In the genomic region with DNA sequence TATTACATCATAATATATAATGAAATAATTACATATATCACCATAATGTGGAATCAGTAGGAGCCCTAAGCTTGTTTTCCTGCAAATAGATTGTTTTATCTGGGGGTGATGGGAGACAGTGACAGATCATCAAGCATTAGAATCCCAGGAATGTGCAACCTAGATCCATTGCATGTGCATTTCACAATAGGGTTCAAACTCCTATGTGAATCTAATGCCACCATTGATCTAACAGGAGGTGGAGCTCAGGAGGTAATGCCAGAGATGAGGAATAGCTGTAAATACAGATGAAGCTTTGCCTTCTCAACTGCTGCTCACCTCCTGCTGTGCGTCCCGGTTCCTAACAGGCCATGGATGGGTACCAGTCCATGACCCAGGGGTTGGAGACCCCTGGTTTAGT, we compare ENCODE assay signal across 2 cellular contexts.
TF ChIP-seq lines count a peak whose summit lies in the region.

No MANE protein-coding gene starts in this region.

TF ChIP-seq in GM23338, 12 proteins besides CTCF, POLR2A, EP300 and RAD21 (continued from another document):
- TF ChIP-seq ZNF331 (CRISPR knock-in tag; IDR thresholded peaks at IDR 0.05; ENCODE audit: low read depth) (no peak), CREB1 (CRISPR knock-in tag; IDR thresholded peaks at IDR 0.05; ENCODE audit: low read depth) (no peak)
TF ChIP-seq in GM23338: peak in this region for 0.

TF ChIP-seq in HepG2, 621 proteins besides CTCF, POLR2A, EP300 and RAD21 (continued from another document and continues in another):
- TF ChIP-seq, protein P1, sequence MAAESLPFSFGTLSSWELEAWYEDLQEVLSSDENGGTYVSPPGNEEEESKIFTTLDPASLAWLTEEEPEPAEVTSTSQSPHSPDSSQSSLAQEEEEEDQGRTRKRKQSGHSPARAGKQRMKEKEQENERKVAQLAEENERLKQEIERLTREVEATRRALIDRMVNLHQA (CRISPR knock-in tag; IDR thresholded peaks at IDR 0.05), result peak; percentile 76; the same call in 1 of the 2 replicates
- TF ChIP-seq SMC3 (IDR thresholded peaks at IDR 0.05; ENCODE audit: low read length), result peak; percentile 15; the same call in 1 of the 2 replicates
- peak; percentile 44; the same call in 1 of the 2 replicates for TF ChIP-seq ZMYM4 (CRISPR knock-in tag; IDR thresholded peaks at IDR 0.05)
- TF ChIP-seq ZNF605 (CRISPR knock-in tag; IDR thresholded peaks at IDR 0.05), result no peak
- TF ChIP-seq JUND (CRISPR knock-in tag; IDR thresholded peaks at IDR 0.05), result no peak
- no peak for TF ChIP-seq PHB2 (IDR thresholded peaks at IDR 0.05; ENCODE audit: partially characterized antibody)
- TF ChIP-seq NFYC (CRISPR knock-in tag; IDR thresholded peaks at IDR 0.05), result no peak
- TF ChIP-seq PHF21A (CRISPR knock-in tag; IDR thresholded peaks at IDR 0.05), result no peak
- no peak for TF ChIP-seq MAFG (CRISPR knock-in tag; IDR thresholded peaks at IDR 0.05)
- TF ChIP-seq JUN (CRISPR knock-in tag; IDR thresholded peaks at IDR 0.05), result no peak
- peak in 1 of 2 experiments; percentile 3; a peak in 1 of 4 replicates for TF ChIP-seq MAFK (conservative IDR thresholded peaks at IDR 0.05 in 1 of 2, IDR thresholded peaks at IDR 0.05 in 1 of 2; ENCODE audit: low read length in 2 of 2)
- no peak for TF ChIP-seq SRSF4 (IDR thresholded peaks at IDR 0.05; ENCODE audit: low read depth, low read length, poor library complexity, severe bottlenecking)
- TF ChIP-seq ZNF350 (CRISPR knock-in tag; IDR thresholded peaks at IDR 0.05; ENCODE audit: borderline replicate concordance, low read depth), result no peak
- TF ChIP-seq KAT2B (IDR thresholded peaks at IDR 0.05; ENCODE audit: borderline replicate concordance, low read depth, low read length), result no peak
- no peak for TF ChIP-seq MTA1 (CRISPR knock-in tag; IDR thresholded peaks at IDR 0.05; ENCODE audit: borderline replicate concordance)
- TF ChIP-seq, protein P2, sequence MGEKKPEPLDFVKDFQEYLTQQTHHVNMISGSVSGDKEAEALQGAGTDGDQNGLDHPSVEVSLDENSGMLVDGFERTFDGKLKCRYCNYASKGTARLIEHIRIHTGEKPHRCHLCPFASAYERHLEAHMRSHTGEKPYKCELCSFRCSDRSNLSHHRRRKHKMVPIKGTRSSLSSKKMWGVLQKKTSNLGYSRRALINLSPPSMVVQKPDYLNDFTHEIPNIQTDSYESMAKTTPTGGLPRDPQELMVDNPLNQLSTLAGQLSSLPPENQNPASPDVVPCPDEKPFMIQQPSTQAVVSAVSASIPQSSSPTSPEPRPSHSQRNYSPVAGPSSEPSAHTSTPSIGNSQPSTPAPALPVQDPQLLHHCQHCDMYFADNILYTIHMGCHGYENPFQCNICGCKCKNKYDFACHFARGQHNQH (CRISPR knock-in tag; IDR thresholded peaks at IDR 0.05), result no peak
- no peak for TF ChIP-seq ZNF382 (CRISPR knock-in tag; IDR thresholded peaks at IDR 0.05; ENCODE audit: borderline replicate concordance)
- TF ChIP-seq NR2F2 (IDR thresholded peaks at IDR 0.05; ENCODE audit: borderline replicate concordance, low read depth), result no peak
- TF ChIP-seq NFIC (IDR thresholded peaks at IDR 0.05; ENCODE audit: low read length), result no peak
- TF ChIP-seq, protein P3, sequence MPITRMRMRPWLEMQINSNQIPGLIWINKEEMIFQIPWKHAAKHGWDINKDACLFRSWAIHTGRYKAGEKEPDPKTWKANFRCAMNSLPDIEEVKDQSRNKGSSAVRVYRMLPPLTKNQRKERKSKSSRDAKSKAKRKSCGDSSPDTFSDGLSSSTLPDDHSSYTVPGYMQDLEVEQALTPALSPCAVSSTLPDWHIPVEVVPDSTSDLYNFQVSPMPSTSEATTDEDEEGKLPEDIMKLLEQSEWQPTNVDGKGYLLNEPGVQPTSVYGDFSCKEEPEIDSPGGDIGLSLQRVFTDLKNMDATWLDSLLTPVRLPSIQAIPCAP (CRISPR knock-in tag; IDR thresholded peaks at IDR 0.05; ENCODE audit: low read depth), result no peak
- TF ChIP-seq TBP (CRISPR knock-in tag; IDR thresholded peaks at IDR 0.05), result no peak
- peak; percentile 87 for TF ChIP-seq CEBPG (CRISPR knock-in tag; IDR thresholded peaks at IDR 0.05)
- no peak for TF ChIP-seq ZNF143 (CRISPR knock-in tag; IDR thresholded peaks at IDR 0.05)
- TF ChIP-seq, protein P4, sequence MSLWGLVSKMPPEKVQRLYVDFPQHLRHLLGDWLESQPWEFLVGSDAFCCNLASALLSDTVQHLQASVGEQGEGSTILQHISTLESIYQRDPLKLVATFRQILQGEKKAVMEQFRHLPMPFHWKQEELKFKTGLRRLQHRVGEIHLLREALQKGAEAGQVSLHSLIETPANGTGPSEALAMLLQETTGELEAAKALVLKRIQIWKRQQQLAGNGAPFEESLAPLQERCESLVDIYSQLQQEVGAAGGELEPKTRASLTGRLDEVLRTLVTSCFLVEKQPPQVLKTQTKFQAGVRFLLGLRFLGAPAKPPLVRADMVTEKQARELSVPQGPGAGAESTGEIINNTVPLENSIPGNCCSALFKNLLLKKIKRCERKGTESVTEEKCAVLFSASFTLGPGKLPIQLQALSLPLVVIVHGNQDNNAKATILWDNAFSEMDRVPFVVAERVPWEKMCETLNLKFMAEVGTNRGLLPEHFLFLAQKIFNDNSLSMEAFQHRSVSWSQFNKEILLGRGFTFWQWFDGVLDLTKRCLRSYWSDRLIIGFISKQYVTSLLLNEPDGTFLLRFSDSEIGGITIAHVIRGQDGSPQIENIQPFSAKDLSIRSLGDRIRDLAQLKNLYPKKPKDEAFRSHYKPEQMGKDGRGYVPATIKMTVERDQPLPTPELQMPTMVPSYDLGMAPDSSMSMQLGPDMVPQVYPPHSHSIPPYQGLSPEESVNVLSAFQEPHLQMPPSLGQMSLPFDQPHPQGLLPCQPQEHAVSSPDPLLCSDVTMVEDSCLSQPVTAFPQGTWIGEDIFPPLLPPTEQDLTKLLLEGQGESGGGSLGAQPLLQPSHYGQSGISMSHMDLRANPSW (CRISPR knock-in tag; IDR thresholded peaks at IDR 0.05; ENCODE audit: borderline replicate concordance), result no peak
- peak; percentile 85 for TF ChIP-seq HNF4A (CRISPR knock-in tag; IDR thresholded peaks at IDR 0.05)
- TF ChIP-seq PAWR (CRISPR knock-in tag; IDR thresholded peaks at IDR 0.05; ENCODE audit: borderline replicate concordance), result no peak
- TF ChIP-seq, protein P5, sequence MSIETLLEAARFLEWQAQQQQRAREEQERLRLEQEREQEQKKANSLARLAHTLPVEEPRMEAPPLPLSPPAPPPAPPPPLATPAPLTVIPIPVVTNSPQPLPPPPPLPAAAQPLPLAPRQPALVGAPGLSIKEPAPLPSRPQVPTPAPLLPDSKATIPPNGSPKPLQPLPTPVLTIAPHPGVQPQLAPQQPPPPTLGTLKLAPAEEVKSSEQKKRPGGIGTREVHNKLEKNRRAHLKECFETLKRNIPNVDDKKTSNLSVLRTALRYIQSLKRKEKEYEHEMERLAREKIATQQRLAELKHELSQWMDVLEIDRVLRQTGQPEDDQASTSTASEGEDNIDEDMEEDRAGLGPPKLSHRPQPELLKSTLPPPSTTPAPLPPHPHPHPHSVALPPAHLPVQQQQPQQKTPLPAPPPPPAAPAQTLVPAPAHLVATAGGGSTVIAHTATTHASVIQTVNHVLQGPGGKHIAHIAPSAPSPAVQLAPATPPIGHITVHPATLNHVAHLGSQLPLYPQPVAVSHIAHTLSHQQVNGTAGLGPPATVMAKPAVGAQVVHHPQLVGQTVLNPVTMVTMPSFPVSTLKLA (IDR thresholded peaks at IDR 0.05), result no peak
- TF ChIP-seq, protein P6, sequence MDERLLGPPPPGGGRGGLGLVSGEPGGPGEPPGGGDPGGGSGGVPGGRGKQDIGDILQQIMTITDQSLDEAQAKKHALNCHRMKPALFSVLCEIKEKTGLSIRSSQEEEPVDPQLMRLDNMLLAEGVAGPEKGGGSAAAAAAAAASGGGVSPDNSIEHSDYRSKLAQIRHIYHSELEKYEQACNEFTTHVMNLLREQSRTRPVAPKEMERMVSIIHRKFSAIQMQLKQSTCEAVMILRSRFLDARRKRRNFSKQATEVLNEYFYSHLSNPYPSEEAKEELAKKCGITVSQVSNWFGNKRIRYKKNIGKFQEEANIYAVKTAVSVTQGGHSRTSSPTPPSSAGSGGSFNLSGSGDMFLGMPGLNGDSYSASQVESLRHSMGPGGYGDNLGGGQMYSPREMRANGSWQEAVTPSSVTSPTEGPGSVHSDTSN (CRISPR knock-in tag; IDR thresholded peaks at IDR 0.05), result no peak
- no peak for TF ChIP-seq ZNF510 (CRISPR knock-in tag; IDR thresholded peaks at IDR 0.05; ENCODE audit: low read depth)
- no peak for TF ChIP-seq PTBP1 (IDR thresholded peaks at IDR 0.05; ENCODE audit: low read depth, low read length, poor library complexity, severe bottlenecking)
- no peak for TF ChIP-seq ZNF674 (CRISPR knock-in tag; IDR thresholded peaks at IDR 0.05; ENCODE audit: low read depth)
- TF ChIP-seq, protein P7, sequence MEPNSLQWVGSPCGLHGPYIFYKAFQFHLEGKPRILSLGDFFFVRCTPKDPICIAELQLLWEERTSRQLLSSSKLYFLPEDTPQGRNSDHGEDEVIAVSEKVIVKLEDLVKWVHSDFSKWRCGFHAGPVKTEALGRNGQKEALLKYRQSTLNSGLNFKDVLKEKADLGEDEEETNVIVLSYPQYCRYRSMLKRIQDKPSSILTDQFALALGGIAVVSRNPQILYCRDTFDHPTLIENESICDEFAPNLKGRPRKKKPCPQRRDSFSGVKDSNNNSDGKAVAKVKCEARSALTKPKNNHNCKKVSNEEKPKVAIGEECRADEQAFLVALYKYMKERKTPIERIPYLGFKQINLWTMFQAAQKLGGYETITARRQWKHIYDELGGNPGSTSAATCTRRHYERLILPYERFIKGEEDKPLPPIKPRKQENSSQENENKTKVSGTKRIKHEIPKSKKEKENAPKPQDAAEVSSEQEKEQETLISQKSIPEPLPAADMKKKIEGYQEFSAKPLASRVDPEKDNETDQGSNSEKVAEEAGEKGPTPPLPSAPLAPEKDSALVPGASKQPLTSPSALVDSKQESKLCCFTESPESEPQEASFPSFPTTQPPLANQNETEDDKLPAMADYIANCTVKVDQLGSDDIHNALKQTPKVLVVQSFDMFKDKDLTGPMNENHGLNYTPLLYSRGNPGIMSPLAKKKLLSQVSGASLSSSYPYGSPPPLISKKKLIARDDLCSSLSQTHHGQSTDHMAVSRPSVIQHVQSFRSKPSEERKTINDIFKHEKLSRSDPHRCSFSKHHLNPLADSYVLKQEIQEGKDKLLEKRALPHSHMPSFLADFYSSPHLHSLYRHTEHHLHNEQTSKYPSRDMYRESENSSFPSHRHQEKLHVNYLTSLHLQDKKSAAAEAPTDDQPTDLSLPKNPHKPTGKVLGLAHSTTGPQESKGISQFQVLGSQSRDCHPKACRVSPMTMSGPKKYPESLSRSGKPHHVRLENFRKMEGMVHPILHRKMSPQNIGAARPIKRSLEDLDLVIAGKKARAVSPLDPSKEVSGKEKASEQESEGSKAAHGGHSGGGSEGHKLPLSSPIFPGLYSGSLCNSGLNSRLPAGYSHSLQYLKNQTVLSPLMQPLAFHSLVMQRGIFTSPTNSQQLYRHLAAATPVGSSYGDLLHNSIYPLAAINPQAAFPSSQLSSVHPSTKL (CRISPR knock-in tag; IDR thresholded peaks at IDR 0.05), result peak; percentile 68
- no peak for TF ChIP-seq ZNF720 (CRISPR knock-in tag; IDR thresholded peaks at IDR 0.05)
- TF ChIP-seq, protein P8, sequence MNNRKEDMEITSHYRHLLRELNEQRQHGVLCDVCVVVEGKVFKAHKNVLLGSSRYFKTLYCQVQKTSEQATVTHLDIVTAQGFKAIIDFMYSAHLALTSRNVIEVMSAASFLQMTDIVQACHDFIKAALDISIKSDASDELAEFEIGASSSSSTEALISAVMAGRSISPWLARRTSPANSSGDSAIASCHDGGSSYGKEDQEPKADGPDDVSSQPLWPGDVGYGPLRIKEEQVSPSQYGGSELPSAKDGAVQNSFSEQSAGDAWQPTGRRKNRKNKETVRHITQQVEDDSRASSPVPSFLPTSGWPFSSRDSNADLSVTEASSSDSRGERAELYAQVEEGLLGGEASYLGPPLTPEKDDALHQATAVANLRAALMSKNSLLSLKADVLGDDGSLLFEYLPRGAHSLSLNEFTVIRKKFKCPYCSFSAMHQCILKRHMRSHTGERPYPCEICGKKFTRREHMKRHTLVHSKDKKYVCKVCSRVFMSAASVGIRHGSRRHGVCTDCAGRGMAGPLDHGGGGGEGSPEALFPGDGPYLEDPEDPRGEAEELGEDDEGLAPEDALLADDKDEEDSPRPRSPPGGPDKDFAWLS (CRISPR knock-in tag; IDR thresholded peaks at IDR 0.05; ENCODE audit: borderline replicate concordance), result no peak
- TF ChIP-seq HHEX (CRISPR knock-in tag; IDR thresholded peaks at IDR 0.05), result no peak
- TF ChIP-seq ZNF333 (CRISPR knock-in tag; IDR thresholded peaks at IDR 0.05; ENCODE audit: borderline replicate concordance), result no peak
- TF ChIP-seq, protein P9, sequence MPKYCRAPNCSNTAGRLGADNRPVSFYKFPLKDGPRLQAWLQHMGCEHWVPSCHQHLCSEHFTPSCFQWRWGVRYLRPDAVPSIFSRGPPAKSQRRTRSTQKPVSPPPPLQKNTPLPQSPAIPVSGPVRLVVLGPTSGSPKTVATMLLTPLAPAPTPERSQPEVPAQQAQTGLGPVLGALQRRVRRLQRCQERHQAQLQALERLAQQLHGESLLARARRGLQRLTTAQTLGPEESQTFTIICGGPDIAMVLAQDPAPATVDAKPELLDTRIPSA (CRISPR knock-in tag; IDR thresholded peaks at IDR 0.05; ENCODE audit: borderline replicate concordance), result no peak
- no peak for TF ChIP-seq KLF13 (CRISPR knock-in tag; IDR thresholded peaks at IDR 0.05)
- no peak for TF ChIP-seq ZNF614 (CRISPR knock-in tag; IDR thresholded peaks at IDR 0.05; ENCODE audit: borderline replicate concordance)
- no peak for TF ChIP-seq ZNF256 (CRISPR knock-in tag; conservative IDR thresholded peaks at IDR 0.05)
- TF ChIP-seq NFKB2 (CRISPR knock-in tag; IDR thresholded peaks at IDR 0.05; ENCODE audit: borderline replicate concordance), result no peak
- TF ChIP-seq PLRG1 (conservative IDR thresholded peaks at IDR 0.05), result no peak
- TF ChIP-seq FOXK2 (IDR thresholded peaks at IDR 0.05), result no peak
- TF ChIP-seq FOXJ3 (CRISPR knock-in tag; IDR thresholded peaks at IDR 0.05; ENCODE audit: borderline replicate concordance), result no peak
- no peak for TF ChIP-seq MED8 (CRISPR knock-in tag; IDR thresholded peaks at IDR 0.05; ENCODE audit: insufficient replicate concordance)
- TF ChIP-seq MEIS2 (CRISPR knock-in tag; IDR thresholded peaks at IDR 0.05), result no peak
- TF ChIP-seq, protein P10, sequence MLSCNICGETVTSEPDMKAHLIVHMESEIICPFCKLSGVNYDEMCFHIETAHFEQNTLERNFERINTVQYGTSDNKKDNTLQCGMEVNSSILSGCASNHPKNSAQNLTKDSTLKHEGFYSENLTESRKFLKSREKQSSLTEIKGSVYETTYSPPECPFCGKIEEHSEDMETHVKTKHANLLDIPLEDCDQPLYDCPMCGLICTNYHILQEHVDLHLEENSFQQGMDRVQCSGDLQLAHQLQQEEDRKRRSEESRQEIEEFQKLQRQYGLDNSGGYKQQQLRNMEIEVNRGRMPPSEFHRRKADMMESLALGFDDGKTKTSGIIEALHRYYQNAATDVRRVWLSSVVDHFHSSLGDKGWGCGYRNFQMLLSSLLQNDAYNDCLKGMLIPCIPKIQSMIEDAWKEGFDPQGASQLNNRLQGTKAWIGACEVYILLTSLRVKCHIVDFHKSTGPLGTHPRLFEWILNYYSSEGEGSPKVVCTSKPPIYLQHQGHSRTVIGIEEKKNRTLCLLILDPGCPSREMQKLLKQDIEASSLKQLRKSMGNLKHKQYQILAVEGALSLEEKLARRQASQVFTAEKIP (CRISPR knock-in tag; IDR thresholded peaks at IDR 0.05; ENCODE audit: borderline replicate concordance), result no peak
- no peak for TF ChIP-seq ATF1 (CRISPR knock-in tag; IDR thresholded peaks at IDR 0.05)
- TF ChIP-seq NCOR1 (IDR thresholded peaks at IDR 0.05; ENCODE audit: borderline replicate concordance, low read length), result peak; percentile 50; the same call in 1 of the 2 replicates
- TF ChIP-seq GATAD2A (CRISPR knock-in tag; IDR thresholded peaks at IDR 0.05), result peak; percentile 40; the same call in 1 of the 2 replicates
- TF ChIP-seq ZFP36L2 (CRISPR knock-in tag; IDR thresholded peaks at IDR 0.05), result no peak
